In the genomic region with DNA sequence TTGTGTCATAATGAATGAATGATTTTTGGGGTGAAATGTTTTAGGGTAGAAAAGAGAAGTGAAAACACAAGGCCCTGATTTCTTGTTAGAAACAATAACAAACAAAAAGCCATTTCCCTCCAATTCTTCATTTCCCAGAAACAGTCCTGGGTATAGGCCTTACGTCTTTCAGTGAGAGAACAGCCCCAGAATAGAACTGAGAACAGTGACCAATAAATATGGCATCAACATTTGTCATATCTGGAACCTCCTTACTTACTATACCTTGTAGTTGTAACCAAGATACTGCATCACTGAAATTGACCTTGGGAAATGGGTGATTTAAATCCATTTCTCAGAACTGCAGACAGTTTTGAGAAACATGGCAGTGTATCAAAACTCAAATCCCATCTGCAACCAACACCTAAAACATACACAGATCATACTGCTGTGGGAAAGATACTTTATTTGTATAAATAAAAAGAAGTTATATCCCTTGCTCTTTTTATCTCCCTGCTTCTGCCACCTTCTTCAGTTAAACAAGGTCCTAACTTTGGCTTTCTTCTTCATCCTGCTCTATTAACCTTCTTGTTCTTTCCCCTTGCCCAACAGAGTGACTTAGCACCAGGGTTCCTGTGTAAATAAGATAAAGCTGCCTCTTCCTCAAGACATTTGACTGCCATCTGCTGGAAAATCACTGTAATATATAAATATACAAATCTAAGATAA, we compare ENCODE assay signal across 9 cellular contexts. TPM values are rescaled to one million over a fixed set of nuclear protein-coding genes. Genes with fewer than 3 reads are reported as not detected.
DNase-seq lines count a peak whose midpoint lies in the region; ATAC-seq and TF ChIP-seq lines count a peak whose summit lies in the region.
"Had no signal": no experiment of that assay in that cellular context is flagged by ENCODE, and none has a peak within 500 bp of the region (broad histone marks: within the 10 kb centered on the region; RNA-seq: fewer than 3 reads in every experiment).

No MANE protein-coding gene starts in this region.

- H3K4me3 ChIP-seq in Caco-2 (ENCODE audit: low read depth, low read length): no peak overlapping the region
- H3K4me3 ChIP-seq: SJCRH30 had no signal

- TF ChIP-seq CTCF in Caco-2 (IDR thresholded peaks at IDR 0.05; ENCODE audit: insufficient read depth in 1 of 2, low read depth in 1 of 2, low read length in 1 of 2, severe bottlenecking in 1 of 2, unreplicated experiment in 1 of 2) (peak; percentile 30 to 47), HFFc6 (IDR thresholded peaks at IDR 0.05) (peak; percentile 81), natural killer cell (IDR thresholded peaks at IDR 0.05) (peak; percentile 58), GM10266 (IDR thresholded peaks at IDR 0.05; ENCODE audit: control insufficient read depth, insufficient read depth, low read depth, missing control alignments) (no peak)

- no TSS peak for BruUV-seq in Caco-2 (replicated peaks; lab: Mats Ljungman, UMichigan)

- H3K36me3 Mint-ChIP-seq in Caco-2 (ENCODE audit: insufficient read depth, unreplicated experiment): peaks cover 6% of the 10 kb centered on the region
- no peaks in the 10 kb centered on the region for H3K36me3 Mint-ChIP-seq in HFFc6 (ENCODE audit: low read depth)
- no peaks in the 10 kb centered on the region for H3K36me3 Mint-ChIP-seq in natural killer cell

- H3K27me3 Mint-ChIP-seq in Caco-2 (ENCODE audit: insufficient read depth, unreplicated experiment): no peaks in the 10 kb centered on the region
- peaks cover 2% of the 10 kb centered on the region; the same call in 1 of the 2 replicates for H3K27me3 Mint-ChIP-seq in HFFc6 (ENCODE audit: insufficient read depth)
- no peaks in the 10 kb centered on the region for H3K27me3 Mint-ChIP-seq in natural killer cell (ENCODE audit: low read depth in 2 of 2)

- H3K9me3 ChIP-seq in Caco-2: no peaks in the 10 kb centered on the region
- H3K9me3 ChIP-seq: SJCRH30 had no signal

- peak; percentile 75 for ATAC-seq in esophagus mucosa
- ATAC-seq in natural killer cell: peak; percentile 65 to 86 (median 79)
- ATAC-seq in GM18505 (IDR thresholded peaks at IDR 0.05; ENCODE audit: unreplicated experiment): no peak

- DNase-seq in Caco-2 (peak in 1 of 2 experiments; percentile 24), HFFc6 (peak; percentile 70), RPMI8226 (peak; percentile 51), natural killer cell (no peak), GM10266 (ENCODE audit: extremely low spot score) (no peak), occipital lobe (lab: John Stamatoyannopoulos, UW) (no peak)

- TF ChIP-seq POLR2A in GM18505 (IDR thresholded peaks at IDR 0.05; ENCODE audit: borderline replicate concordance, extremely low read depth, insufficient read depth, insufficient read length): no peak

- CTCF ChIA-PET in Caco-2 (lab: Charles Lee): interaction anchor here (0.7 kb wide), 1 partner anchor 61 kb away, joined by 3 read pairs; no protein-coding TSS in a partner anchor

- no peak overlapping the region for H3K27ac Mint-ChIP-seq in Caco-2 (ENCODE audit: unreplicated experiment)
- H3K27ac Mint-ChIP-seq in HFFc6: no peak overlapping the region
- no peak overlapping the region for H3K27ac Mint-ChIP-seq in natural killer cell

- no peaks in the 10 kb centered on the region for H3K4me1 Mint-ChIP-seq in Caco-2 (ENCODE audit: low read depth, unreplicated experiment)
- H3K4me1 Mint-ChIP-seq in HFFc6 (ENCODE audit: low read depth): no peaks in the 10 kb centered on the region; the same call in 1 of the 2 replicates
- no peaks in the 10 kb centered on the region for H3K4me1 Mint-ChIP-seq in natural killer cell

- H3K36me3 ChIP-seq in Caco-2 (ENCODE audit: control insufficient read depth, insufficient read depth, low read length): no peaks in the 10 kb centered on the region

- no peaks in the 10 kb centered on the region for H3K4me1 ChIP-seq in Caco-2
- H3K4me1 ChIP-seq: SJCRH30 had no signal

- H3K4me3 Mint-ChIP-seq in Caco-2 (ENCODE audit: unreplicated experiment) (no peak overlapping the region), HFFc6 (no peak overlapping the region), natural killer cell (no peak overlapping the region)

- no peaks in the 10 kb centered on the region for H3K9me3 Mint-ChIP-seq in Caco-2 (ENCODE audit: unreplicated experiment)
- no peaks in the 10 kb centered on the region for H3K9me3 Mint-ChIP-seq in HFFc6
- no peaks in the 10 kb centered on the region for H3K9me3 Mint-ChIP-seq in natural killer cell

- POLR2A ChIA-PET in Caco-2 (lab: Charles Lee): no interaction called here

- intact Hi-C loops in Caco-2 (cut with micrococcal nuclease; ENCODE audit: unreplicated experiment) (loop anchor here (1.0 to 5.0 kb wide), 2 partner anchors 37 to 121 kb away; no protein-coding TSS in a partner anchor), natural killer cell (cut with micrococcal nuclease) (loop anchor here (1.0 to 2.0 kb wide), 2 partner anchors 39 to 121 kb away; no protein-coding TSS in a partner anchor)

- no peaks in the 10 kb centered on the region for H3K27me3 ChIP-seq in Caco-2 (replicated peaks; ENCODE audit: control insufficient read depth, insufficient read depth, low read length)
- H3K27me3 ChIP-seq: SJCRH30 had no signal

RNA-seq across cellular contexts. Expression of gene XKR8, which starts 19.5 kb away (rescaled TPM):
- total RNA-seq in Caco-2 (2022) (8.9 and 10.4 TPM in 2 replicates), esophagus mucosa (3.5 TPM), natural killer cell (10 to 100 TPM in 2 of 3 donors, 1 to 10 TPM in 1; 8.0 to 16.8 (median 15.5) TPM), occipital lobe (3.4 TPM)
- 10 to 100 TPM in 1 of 6 experiments, 1 to 10 TPM in 5; 8.0 to 10.7 (median 9.7) TPM for total RNA-seq in HFFc6 (2021; fragmentation: NEBNext Ultra II Directional; extraction: Animal tissue kit (Norgen Biotek cat#: 25700))
- total RNA-seq: SJCRH30 had no signal

RNA-seq across cellular contexts. Expression of gene SMPDL3B, which starts 44.5 kb away (rescaled TPM):
- total RNA-seq in Caco-2 (2022) (11.3 and 11.7 TPM in 2 replicates), esophagus mucosa (1.8 TPM), natural killer cell (under 1 TPM; 0.24 to 0.88 (median 0.75) TPM), occipital lobe (not detected)
- total RNA-seq in HFFc6 (2021; fragmentation: NEBNext Ultra II Directional; extraction: Animal tissue kit (Norgen Biotek cat#: 25700)): not detected

Comparison
In these comparisons a context has a peak if more than half of its experiments do, and no peak if none do; other contexts are left out.
1. DNase-seq: peak in HFFc6 (single experiment) and RPMI8226 (single experiment); none in natural killer cell (single experiment), GM10266 (single experiment) and occipital lobe (single experiment).